Comparison of ENCODE assay signal across 9 cellular contexts in the genomic region with DNA sequence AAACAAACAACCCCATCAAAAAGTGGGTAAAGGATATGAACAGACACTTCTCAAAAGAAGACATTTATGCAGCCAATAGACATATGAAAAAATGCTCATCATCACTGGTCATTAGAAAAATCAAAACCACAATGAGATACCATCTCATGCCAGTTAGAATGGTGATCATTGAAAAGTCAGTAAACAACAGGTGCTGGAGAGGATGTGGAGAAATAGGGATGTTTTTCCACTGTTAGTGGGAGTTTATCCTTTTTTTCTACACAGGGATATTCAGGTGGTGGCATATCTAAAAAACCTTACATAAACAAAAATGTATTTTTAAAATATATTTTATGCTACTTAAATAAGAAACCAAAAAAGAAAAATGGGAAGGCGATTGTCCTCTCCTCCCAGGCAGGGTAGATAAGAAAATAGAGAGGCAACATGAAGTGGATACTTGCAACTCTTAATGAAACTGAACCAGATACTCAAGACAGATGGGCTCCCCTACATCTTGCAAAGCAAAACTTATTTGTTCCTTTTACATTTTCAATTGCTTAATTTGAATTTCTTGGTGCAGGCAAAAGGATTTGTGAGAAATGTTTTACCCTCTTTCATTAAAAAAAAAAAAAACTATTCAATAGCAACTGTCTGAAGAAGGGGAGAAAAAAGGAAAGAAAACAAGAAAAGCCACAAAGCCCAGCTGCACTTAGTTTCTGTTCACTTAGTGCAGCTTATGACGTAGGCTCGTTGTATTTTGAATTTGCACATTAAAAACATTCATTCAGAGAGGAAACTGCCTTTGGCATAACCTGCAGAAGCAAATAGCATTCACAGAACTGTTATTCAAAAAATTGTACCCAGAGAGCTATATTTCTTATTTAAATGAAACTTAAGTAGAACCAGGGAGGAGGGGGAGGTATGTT. TPM values are rescaled to one million over a fixed set of nuclear protein-coding genes. Genes with fewer than 3 reads are reported as not detected.
DNase-seq lines count a peak whose midpoint lies in the region; ATAC-seq and TF ChIP-seq lines count a peak whose summit lies in the region.
"Had no signal": no experiment of that assay in that cellular context is flagged by ENCODE, and none has a peak within 500 bp of the region (broad histone marks: within the 10 kb centered on the region; RNA-seq: fewer than 3 reads in every experiment).

No MANE protein-coding gene starts in this region.

- H3K4me3 ChIP-seq in RWPE2 (ENCODE audit: severe bottlenecking), result no peak overlapping the region
- no peak overlapping the region for H3K4me3 ChIP-seq in thymus (ENCODE audit: low read length)

- peaks cover 2% of the 10 kb centered on the region for H3K4me1 ChIP-seq in RWPE2 (ENCODE audit: insufficient read depth, poor library complexity, severe bottlenecking)
- H3K4me1 ChIP-seq in thymus (ENCODE audit: control insufficient read depth, insufficient read depth, low read length), result peaks cover 10% of the 10 kb centered on the region

- H3K36me3 ChIP-seq in RWPE2 (ENCODE audit: low read depth), result no peaks in the 10 kb centered on the region
- H3K36me3 ChIP-seq in thymus (ENCODE audit: control insufficient read depth, insufficient read depth), result no peaks in the 10 kb centered on the region

- no peak for TF ChIP-seq CTCF in RWPE2 (IDR thresholded peaks at IDR 0.05; ENCODE audit: poor library complexity, severe bottlenecking)

- no peaks in the 10 kb centered on the region for H3K27me3 Mint-ChIP-seq in activated CD4-positive, alpha-beta T cell treated with anti-CD3 and anti-CD28 coated beads for 36 hours

- ATAC-seq in activated CD4-positive, alpha-beta T cell treated with anti-CD3 and anti-CD28 coated beads for 36 hours, result peak; percentile 86
- ATAC-seq in HG02852 (IDR thresholded peaks at IDR 0.05; ENCODE audit: unreplicated experiment) (peak; percentile 88), RWPE2 (ENCODE audit: low read depth) (no peak)

- CTCF ChIA-PET in activated CD4-positive, alpha-beta T cell treated with anti-CD3 and anti-CD28 coated beads for 36 hours (lab: Charles Lee), result interaction anchor here (0.6 to 0.7 kb wide), 2 partner anchors 13 to 117 kb away, joined by 3 read pairs; no protein-coding TSS in a partner anchor

- H3K4me3 Mint-ChIP-seq in activated CD4-positive, alpha-beta T cell treated with anti-CD3 and anti-CD28 coated beads for 36 hours, result peak overlapping the region; percentile 4

- peak overlapping the region; percentile 76 for H3K27ac Mint-ChIP-seq in activated CD4-positive, alpha-beta T cell treated with anti-CD3 and anti-CD28 coated beads for 36 hours

- peak; percentile 21 for DNase-seq in activated CD4-positive, alpha-beta T cell treated with anti-CD3 and anti-CD28 coated beads for 36 hours
- DNase-seq in activated CD4-positive, alpha-beta T cell treated with anti-CD3 and anti-CD28 coated beads, Interleukin-2, amount 50 U/mL, for 4 hours, result no peak
- no peak for DNase-seq in RWPE2 (ENCODE audit: low spot score)
- DNase-seq in germinal center (ENCODE audit: low spot score), result peak; percentile 59
- DNase-seq in mesenteric fat pad (ENCODE audit: low spot score), result no peak
- no peak for DNase-seq in activated CD4-positive, alpha-beta T cell treated with anti-CD3 and anti-CD28 coated beads for 48 hours

- H3K36me3 Mint-ChIP-seq in activated CD4-positive, alpha-beta T cell treated with anti-CD3 and anti-CD28 coated beads for 36 hours (ENCODE audit: low read depth), result peaks cover 5% of the 10 kb centered on the region

- peaks cover 38% of the 10 kb centered on the region for H3K4me1 Mint-ChIP-seq in activated CD4-positive, alpha-beta T cell treated with anti-CD3 and anti-CD28 coated beads for 36 hours

- intact Hi-C loops in activated CD4-positive, alpha-beta T cell treated with anti-CD3 and anti-CD28 coated beads for 36 hours (cut with DNase I, micrococcal nuclease), result loop anchor here (1.0 to 5.0 kb wide), 3 partner anchors 7 to 39 kb away; a partner anchor contains a TSS

- no peaks in the 10 kb centered on the region for H3K9me3 ChIP-seq in RWPE2 (ENCODE audit: severe bottlenecking)
- H3K9me3 ChIP-seq in thymus (ENCODE audit: control insufficient read depth), result no peaks in the 10 kb centered on the region

- H3K27me3 ChIP-seq in RWPE2 (ENCODE audit: insufficient read depth, poor library complexity, severe bottlenecking), result no peaks in the 10 kb centered on the region
- no peaks in the 10 kb centered on the region for H3K27me3 ChIP-seq in thymus (ENCODE audit: control insufficient read depth, insufficient read depth)

- H3K27ac ChIP-seq in RWPE2 (ENCODE audit: poor library complexity, severe bottlenecking) (peak overlapping the region; percentile 11), thymus (ENCODE audit: low read depth) (peak overlapping the region; percentile 91)
- H3K27ac ChIP-seq: C4-2B had no signal

- WGBS in thymus, result 24% methylated on average over 3 of the region's 3 CpGs

- POLR2A ChIA-PET in activated CD4-positive, alpha-beta T cell treated with anti-CD3 and anti-CD28 coated beads for 36 hours (lab: Charles Lee), result interaction anchor here (0.7 to 1.6 kb wide), 3 partner anchors 12 to 33 kb away, joined by 3 to 10 read pairs (median 8); no protein-coding TSS in a partner anchor

- no peaks in the 10 kb centered on the region for H3K9me3 Mint-ChIP-seq in activated CD4-positive, alpha-beta T cell treated with anti-CD3 and anti-CD28 coated beads for 36 hours (ENCODE audit: low read depth)

RNA-seq across cellular contexts. Expression of a gene that starts 36.9 kb away (rescaled TPM):
- 10 to 100 TPM; 12.0 to 13.6 TPM for total RNA-seq in activated CD4-positive, alpha-beta T cell treated with anti-CD3 and anti-CD28 coated beads for 36 hours
- 329 TPM for polyA plus RNA-seq in thymus
- 35.9 TPM for total RNA-seq in mesenteric fat pad

Comparison
In these comparisons a context has a peak if more than half of its experiments do, and no peak if none do; other contexts are left out.
1. DNase-seq: peak in activated CD4-positive, alpha-beta T cell treated with anti-CD3 and anti-CD28 coated beads for 36 hours (single experiment) and germinal center (single experiment); none in activated CD4-positive, alpha-beta T cell treated with anti-CD3 and anti-CD28 coated beads, Interleukin-2, amount 50 U/mL, for 4 hours (0 of 2), RWPE2 (single experiment), mesenteric fat pad (single experiment) and activated CD4-positive, alpha-beta T cell treated with anti-CD3 and anti-CD28 coated beads for 48 hours (single experiment).